ENCODE assay signal across 1 cellular context in the genomic region with DNA sequence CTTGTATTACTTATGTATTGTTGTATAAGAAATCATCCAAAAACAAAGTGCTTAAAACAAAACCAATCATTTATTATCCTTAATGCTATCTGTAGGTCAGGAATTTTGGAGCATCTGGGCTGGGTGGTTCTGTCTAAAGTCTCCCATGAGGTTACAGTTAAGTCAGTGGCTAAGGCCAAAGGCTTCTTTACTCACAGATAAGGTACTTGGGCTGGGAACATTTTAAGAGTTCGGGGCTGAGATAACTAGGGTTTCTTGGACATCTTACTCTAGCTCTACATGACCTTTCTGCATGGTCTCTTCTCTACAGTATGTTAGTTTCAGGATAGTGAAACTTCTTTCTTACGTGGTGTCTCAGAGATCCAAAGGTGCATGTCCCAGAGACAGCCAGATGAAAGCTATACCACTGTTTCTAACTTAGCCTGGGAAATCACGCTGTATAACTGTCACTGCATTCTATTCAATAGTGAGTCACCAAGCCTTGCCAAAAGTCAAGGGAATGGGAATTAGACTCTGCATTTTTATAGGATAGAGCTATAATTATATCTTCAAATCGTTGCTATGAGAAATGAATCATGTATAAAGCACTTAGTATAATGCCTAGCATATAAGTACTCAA.
TF ChIP-seq lines count a peak whose summit lies in the region.

No MANE protein-coding gene starts in this region.

TF ChIP-seq in K562, 482 proteins besides CTCF, POLR2A, EP300 and RAD21:
- TF ChIP-seq PRMT5 (CRISPR knock-in tag; IDR thresholded peaks at IDR 0.05), result no peak
- TF ChIP-seq DPF2 (IDR thresholded peaks at IDR 0.05), result 0 out of 2 replicates have a peak, but pooled peaks have one; percentile 25
- TF ChIP-seq FOSL1 (tag; conservative IDR thresholded peaks at IDR 0.05), result peak; percentile 28; the same call in 1 of the 2 replicates
- peak; percentile 31; the same call in 1 of the 2 replicates for TF ChIP-seq CBFA2T3 (IDR thresholded peaks at IDR 0.05)
- TF ChIP-seq ZNF766 (CRISPR knock-in tag; conservative IDR thresholded peaks at IDR 0.05), result 0 out of 2 replicates have a peak, but pooled peaks have one; percentile 22
